ENCODE assay signal across 1 cellular context in genomic region chr16:69732101-69732500, GRCh38.
TF ChIP-seq lines count a peak whose summit lies in the region.

No MANE protein-coding gene starts in this region.

TF ChIP-seq in IMR-90, 13 proteins besides CTCF, POLR2A, EP300 and RAD21:
- no peak for TF ChIP-seq CHD1 (IDR thresholded peaks at IDR 0.05; ENCODE audit: low read depth, low read length)
- TF ChIP-seq SMC3 (IDR thresholded peaks at IDR 0.05; ENCODE audit: low read depth, low read length) = no peak
- TF ChIP-seq CEBPB (IDR thresholded peaks at IDR 0.05; ENCODE audit: low read depth, low read length) = no peak
- TF ChIP-seq USF2 (IDR thresholded peaks at IDR 0.05; ENCODE audit: low read depth, low read length) = no peak
- TF ChIP-seq, protein P1, sequence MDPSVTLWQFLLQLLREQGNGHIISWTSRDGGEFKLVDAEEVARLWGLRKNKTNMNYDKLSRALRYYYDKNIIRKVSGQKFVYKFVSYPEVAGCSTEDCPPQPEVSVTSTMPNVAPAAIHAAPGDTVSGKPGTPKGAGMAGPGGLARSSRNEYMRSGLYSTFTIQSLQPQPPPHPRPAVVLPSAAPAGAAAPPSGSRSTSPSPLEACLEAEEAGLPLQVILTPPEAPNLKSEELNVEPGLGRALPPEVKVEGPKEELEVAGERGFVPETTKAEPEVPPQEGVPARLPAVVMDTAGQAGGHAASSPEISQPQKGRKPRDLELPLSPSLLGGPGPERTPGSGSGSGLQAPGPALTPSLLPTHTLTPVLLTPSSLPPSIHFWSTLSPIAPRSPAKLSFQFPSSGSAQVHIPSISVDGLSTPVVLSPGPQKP (IDR thresholded peaks at IDR 0.05; ENCODE audit: borderline replicate concordance, low read depth, low read length) = no peak
- TF ChIP-seq FOS (IDR thresholded peaks at IDR 0.05; ENCODE audit: low read depth, low read length) = no peak
- TF ChIP-seq MAFK (IDR thresholded peaks at IDR 0.05; ENCODE audit: low read depth, low read length) = no peak
- no peak for TF ChIP-seq MAZ (IDR thresholded peaks at IDR 0.05; ENCODE audit: borderline replicate concordance, low read depth, low read length)
- no peak for TF ChIP-seq RFX5 (IDR thresholded peaks at IDR 0.05; ENCODE audit: low read depth, low read length)
- TF ChIP-seq NFE2L2 (IDR thresholded peaks at IDR 0.05; ENCODE audit: low read depth, low read length) = no peak
- no peak for TF ChIP-seq MXI1 (IDR thresholded peaks at IDR 0.05; ENCODE audit: borderline replicate concordance, low read depth, low read length)
- TF ChIP-seq RCOR1 (IDR thresholded peaks at IDR 0.05; ENCODE audit: insufficient replicate concordance, low read length) = no peak
- no peak for TF ChIP-seq BHLHE40 (IDR thresholded peaks at IDR 0.05; ENCODE audit: low read depth, low read length)
